17 cellular contexts compared by ENCODE assay signal in genomic region chr5:115718853-115719252, GRCh38.
DNase-seq lines count a peak whose midpoint lies in the region; ATAC-seq and TF ChIP-seq lines count a peak whose summit lies in the region.
"Had no signal": no experiment of that assay in that cellular context is flagged by ENCODE, and none has a peak within 500 bp of the region (broad histone marks: within the 10 kb centered on the region; RNA-seq: fewer than 3 reads in every experiment).

No MANE protein-coding gene starts in this region.

- H2AFZ ChIP-seq in GM23338 = peak overlapping the region; percentile 56; the same call in 1 of the 2 replicates
- H2AFZ ChIP-seq in osteoblast (ENCODE audit: low read length) = no peak overlapping the region
- H2AFZ ChIP-seq: GM23248 had no signal

- peaks cover 10% of the 10 kb centered on the region for H3K4me1 Mint-ChIP-seq in GM23338
- H3K4me1 Mint-ChIP-seq: CD4-positive, alpha-beta memory T cell had no signal

- H3K4me1 ChIP-seq in GM23338 (ENCODE audit: insufficient read depth) (peaks cover 5% of the 10 kb centered on the region; the same call in 1 of the 2 replicates), adipocyte (ENCODE audit: control insufficient read depth, insufficient read depth, low read length) (peaks cover 26% of the 10 kb centered on the region), thoracic aorta (ENCODE audit: control insufficient read depth in 1 of 2, low read depth in 2 of 2) (peaks cover 27 to 59% of the 10 kb centered on the region in 2 donors), osteoblast (ENCODE audit: insufficient read depth, low read length) (no peaks in the 10 kb centered on the region)
- H3K4me1 ChIP-seq: A549, BE2C had no signal

- H4K20me1 ChIP-seq in GM23338 (replicated peaks; ENCODE audit: insufficient read depth) (no peaks in the 10 kb centered on the region), osteoblast (ENCODE audit: insufficient read depth, low read length) (no peaks in the 10 kb centered on the region)

- peaks cover 5% of the 10 kb centered on the region; the same call in 1 of the 3 replicates for H3K9me3 Mint-ChIP-seq in GM23338
- H3K9me3 Mint-ChIP-seq: CD4-positive, alpha-beta memory T cell had no signal

- H3K27ac ChIP-seq in GM23338 (ENCODE audit: low read depth) = no peak overlapping the region
- peak overlapping the region; percentile 44 to 45 for H3K27ac ChIP-seq in thoracic aorta
- no peak overlapping the region for H3K27ac ChIP-seq in osteoblast (ENCODE audit: low read depth, low read length)
- H3K27ac ChIP-seq: A549, C4-2B, GM23248 had no signal

- TF ChIP-seq CTCF in GM23338 (conservative IDR thresholded peaks at IDR 0.05; ENCODE audit: low read depth in 2 of 2) (no peak), thoracic aorta (IDR thresholded peaks at IDR 0.05) (no peak), osteoblast (IDR thresholded peaks at IDR 0.05; ENCODE audit: extremely low read depth, low read depth, low read length) (no peak)

- no peak for ATAC-seq in GM23338
- ATAC-seq in thoracic aorta (ENCODE audit: insufficient number of reproducible peaks, low FRiP score, low read depth) = no peak
- ATAC-seq in HG02678 (IDR thresholded peaks at IDR 0.05; ENCODE audit: unreplicated experiment) = no peak
- ATAC-seq: A549 had no signal

- H3K9ac ChIP-seq in adipocyte (ENCODE audit: low read length) = no peak overlapping the region
- H3K9ac ChIP-seq: GM23248 had no signal

- no peaks in the 10 kb centered on the region for H3K27me3 Mint-ChIP-seq in GM23338 (ENCODE audit: insufficient read depth, low read depth, poor library complexity)

- H3K36me3 ChIP-seq in GM23338 (ENCODE audit: insufficient read depth) (no peaks in the 10 kb centered on the region), adipocyte (ENCODE audit: control insufficient read depth, insufficient read depth, low read length, severe bottlenecking) (no peaks in the 10 kb centered on the region), thoracic aorta (no peaks in the 10 kb centered on the region), osteoblast (ENCODE audit: insufficient read depth, low read length) (no peaks in the 10 kb centered on the region)
- H3K36me3 ChIP-seq: BE2C had no signal

- H3K4me3 Mint-ChIP-seq in GM23338 = no peak overlapping the region
- H3K4me3 Mint-ChIP-seq: CD4-positive, alpha-beta memory T cell had no signal

- H3K4me3 ChIP-seq in GM23338 (no peak overlapping the region), adipocyte (ENCODE audit: low read length) (no peak overlapping the region), thoracic aorta (no peak overlapping the region), osteoblast (ENCODE audit: insufficient read depth, low read length) (no peak overlapping the region)
- H3K4me3 ChIP-seq: A549, GM23248 had no signal

- H3K27ac Mint-ChIP-seq in GM23338 = no peak overlapping the region
- H3K27ac Mint-ChIP-seq: CD4-positive, alpha-beta memory T cell had no signal

- H3K79me2 ChIP-seq in GM23338 (replicated peaks; ENCODE audit: insufficient read depth) (no peaks in the 10 kb centered on the region), osteoblast (ENCODE audit: insufficient read depth, low read length) (no peaks in the 10 kb centered on the region)

- H3K9me3 ChIP-seq in adipocyte (ENCODE audit: control insufficient read depth, low read length) (no peaks in the 10 kb centered on the region), thoracic aorta (no peaks in the 10 kb centered on the region), osteoblast (ENCODE audit: low read depth, low read length) (no peaks in the 10 kb centered on the region)
- H3K9me3 ChIP-seq: A549, BE2C had no signal

- H3K27me3 ChIP-seq in GM23338 (ENCODE audit: insufficient read depth) = no peaks in the 10 kb centered on the region
- H3K27me3 ChIP-seq in adipocyte (replicated peaks; ENCODE audit: control insufficient read depth, insufficient read depth, low read length) = no peaks in the 10 kb centered on the region
- no peaks in the 10 kb centered on the region for H3K27me3 ChIP-seq in thoracic aorta (replicated peaks; ENCODE audit: insufficient read depth)
- H3K27me3 ChIP-seq in osteoblast (ENCODE audit: insufficient read depth, low read length) = no peaks in the 10 kb centered on the region
- H3K27me3 ChIP-seq: BE2C had no signal

- peaks cover 20% of the 10 kb centered on the region; the same call in 1 of the 2 replicates for H3K9me2 ChIP-seq in GM23338 (ENCODE audit: insufficient read depth)

- H3K4me2 ChIP-seq in GM23338 (no peak overlapping the region), osteoblast (ENCODE audit: insufficient read depth, low read length) (no peak overlapping the region)
- H3K4me2 ChIP-seq: A549 had no signal

- peaks cover 5% of the 10 kb centered on the region; the same call in 1 of the 3 replicates for H3K36me3 Mint-ChIP-seq in GM23338 (ENCODE audit: low read depth)
- H3K36me3 Mint-ChIP-seq: CD4-positive, alpha-beta memory T cell had no signal

- H3F3A ChIP-seq in GM23338 (replicated peaks; ENCODE audit: low read depth) = no peaks in the 10 kb centered on the region

- DNase-seq in GM23338 (ENCODE audit: low spot score) (no peak), adipocyte (ENCODE audit: low read depth) (peak; percentile 5), left kidney (ENCODE audit: low read depth, low spot score) (peak; percentile 9), thoracic aorta (ENCODE audit: low spot score) (no peak), DMS79 treated with DMSO at 0.1 percent for 48 hours (lab: John Stamatoyannopoulos, UW) (no peak), osteoblast (ENCODE audit: insufficient read length, low spot score, missing footprints) (no peak)
- DNase-seq: BE2C; CD4-positive, alpha-beta memory T cell; DMS153; DND-41; GDM1; GM23248; H7; IMR-90 had no signal

TF ChIP-seq in GM23338, 12 proteins besides CTCF, POLR2A, EP300 and RAD21:
- no peak for TF ChIP-seq EZH2 (IDR thresholded peaks at IDR 0.05; ENCODE audit: low read depth, unreplicated experiment)
- TF ChIP-seq CREB1 (CRISPR knock-in tag; IDR thresholded peaks at IDR 0.05; ENCODE audit: low read depth) = no peak

Comparison
In these comparisons a context has a peak if more than half of its experiments do, and no peak if none do; other contexts are left out.
1. DNase-seq: peak in adipocyte (single experiment) and left kidney (single experiment); none in GM23338 (single experiment), thoracic aorta (single experiment), DMS79 treated with DMSO at 0.1 percent for 48 hours (single experiment) and osteoblast (single experiment).
2. H3K27ac ChIP-seq: peak in thoracic aorta (2 of 2); none in GM23338 (single experiment) and osteoblast (single experiment).